Comparison of ENCODE assay signal across 19 cellular contexts in genomic region chr3:129971368-129972052, GRCh38. TPM values are rescaled to one million over a fixed set of nuclear protein-coding genes. Genes with fewer than 3 reads are reported as not detected.
DNase-seq lines count a peak whose midpoint lies in the region; ATAC-seq and TF ChIP-seq lines count a peak whose summit lies in the region.
"Had no signal": no experiment of that assay in that cellular context is flagged by ENCODE, and none has a peak within 500 bp of the region (broad histone marks: within the 10 kb centered on the region; RNA-seq: fewer than 3 reads in every experiment).

No MANE protein-coding gene starts in this region.

- H3K27me3 ChIP-seq in endodermal cell (ENCODE audit: control insufficient read depth, insufficient read depth, low read length, poor library complexity, severe bottlenecking) (peaks cover 97% of the 10 kb centered on the region), HAP-1 (ENCODE audit: low read depth) (no peaks in the 10 kb centered on the region), breast epithelium (peaks cover 2 to 23% of the 10 kb centered on the region in 2 donors)

- TF ChIP-seq CTCF in endodermal cell (conservative IDR thresholded peaks at IDR 0.05) (no peak), nephron progenitor cell (IDR thresholded peaks at IDR 0.05) (no peak), breast epithelium (IDR thresholded peaks at IDR 0.05) (no peak)

- in situ Hi-C loops in HAP-1 (cut with MboI; ENCODE audit: low sequenced_read_pairs) = no loop called here

- WGBS in endodermal cell (ENCODE audit: insufficient coverage in 1 of 2, insufficient read length in 1 of 2), 2 experiments = 21 to 67% methylated on average over 1 to 6 of the region's 6 CpGs

- H3K4me3 ChIP-seq in endodermal cell (ENCODE audit: low read length) (no peak overlapping the region), HAP-1 (no peak overlapping the region), breast epithelium (no peak overlapping the region)
- H3K4me3 ChIP-seq: Peyer's patch had no signal

- intact Hi-C loops in breast epithelium (cut with DNase I; ENCODE audit: low total_unique reads) = no loop called here

- H3K9me3 Mint-ChIP-seq in endodermal cell = no peaks in the 10 kb centered on the region
- H3K9me3 Mint-ChIP-seq in nephron progenitor cell = no peaks in the 10 kb centered on the region

- no peak overlapping the region for H3K27ac Mint-ChIP-seq in endodermal cell
- peak overlapping the region; percentile 67 for H3K27ac Mint-ChIP-seq in nephron progenitor cell

- peaks cover 99% of the 10 kb centered on the region for H3K27me3 Mint-ChIP-seq in endodermal cell (ENCODE audit: insufficient read depth)
- H3K27me3 Mint-ChIP-seq in nephron progenitor cell (ENCODE audit: low read depth, poor library complexity) = peaks cover 55% of the 10 kb centered on the region

- no peak for TF ChIP-seq POLR2A in breast epithelium (IDR thresholded peaks at IDR 0.05)

- H3K4me1 ChIP-seq in endodermal cell (ENCODE audit: control insufficient read depth, insufficient read depth, low read length) (no peaks in the 10 kb centered on the region), HAP-1 (no peaks in the 10 kb centered on the region), breast epithelium (peaks cover 0 to 9% of the 10 kb centered on the region in 2 donors)

- H3K4me3 Mint-ChIP-seq in endodermal cell = no peak overlapping the region
- peak overlapping the region; percentile 48 for H3K4me3 Mint-ChIP-seq in nephron progenitor cell

- DNase-seq in DMS53 treated with DMSO at 0.1 percent for 48 hours (lab: John Stamatoyannopoulos, UW; ENCODE audit: unreplicated experiment) = peak; percentile 10
- peak; percentile 52 for DNase-seq in HuH-7.5 (ENCODE audit: low spot score)
- peak; percentile 81 for DNase-seq in endodermal cell
- no peak for DNase-seq in nephron progenitor cell
- no peak for DNase-seq in HAP-1 (ENCODE audit: low spot score in 2 of 2)
- no peak for DNase-seq in NOMO-1 (lab: John Stamatoyannopoulos, UW; ENCODE audit: unreplicated experiment in 2 of 2)
- no peak for DNase-seq in breast epithelium (ENCODE audit: low spot score in 2 of 2)
- DNase-seq: C1 segment of cervical spinal cord, KG1, NCI-H1092 treated with DMSO at 0.1 percent for 48 hours, NCI-H1694, NCI-H2107, NCI-H345, NCI-H82, Peyer's patch, SHP77 had no signal

- ATAC-seq in GM21723 (IDR thresholded peaks at IDR 0.05; ENCODE audit: unreplicated experiment) = no peak

- H3K36me3 Mint-ChIP-seq in endodermal cell (ENCODE audit: low read depth) (peaks cover 2% of the 10 kb centered on the region), nephron progenitor cell (ENCODE audit: low read depth) (no peaks in the 10 kb centered on the region)

- H3K36me3 ChIP-seq in endodermal cell (ENCODE audit: control insufficient read depth, insufficient read depth, low read length) (no peaks in the 10 kb centered on the region), HAP-1 (replicated peaks) (no peaks in the 10 kb centered on the region), breast epithelium (no peaks in the 10 kb centered on the region)
- H3K36me3 ChIP-seq: Peyer's patch had no signal

- peaks cover 12% of the 10 kb centered on the region for H3K4me1 Mint-ChIP-seq in endodermal cell
- H3K4me1 Mint-ChIP-seq in nephron progenitor cell = peaks cover 74% of the 10 kb centered on the region

- H3K27ac ChIP-seq in endodermal cell (ENCODE audit: low read depth, low read length) = no peak overlapping the region
- H3K27ac ChIP-seq in breast epithelium = no peak overlapping the region
- H3K27ac ChIP-seq: Peyer's patch had no signal

- H3K9ac ChIP-seq in endodermal cell (ENCODE audit: extremely low read depth, low read length, poor library complexity, severe bottlenecking) = no peak overlapping the region

- no peaks in the 10 kb centered on the region for H3K9me3 ChIP-seq in endodermal cell (ENCODE audit: control insufficient read depth, low read length)
- no peaks in the 10 kb centered on the region for H3K9me3 ChIP-seq in HAP-1
- no peaks in the 10 kb centered on the region for H3K9me3 ChIP-seq in breast epithelium
- H3K9me3 ChIP-seq: Peyer's patch had no signal

RNA-seq across cellular contexts. Expression of gene TRH, which starts 3.0 kb away (rescaled TPM):
- under 1 TPM; 0.22 to 0.29 TPM for total RNA-seq in endodermal cell
- polyA plus RNA-seq in endodermal cell (2013, experiment 1 of 2) = 2.7 TPM
- 2.5 TPM for polyA plus RNA-seq in endodermal cell (2013, experiment 2 of 2)
- not detected for total RNA-seq in breast epithelium
- total RNA-seq: G401, M059J, Peyer's patch had no signal

Comparison
In these comparisons a context has a peak if more than half of its experiments do, and no peak if none do; other contexts are left out.
1. DNase-seq: peak in DMS53 treated with DMSO at 0.1 percent for 48 hours (single experiment), HuH-7.5 (single experiment) and endodermal cell (single experiment); none in nephron progenitor cell (single experiment), HAP-1 (0 of 2), NOMO-1 (0 of 2) and breast epithelium (0 of 2).